In genomic region chr1:244236101-244236500, GRCh38 we compare ENCODE assay signal across 26 cellular contexts.
"Had no signal": no experiment of that assay in that cellular context is flagged by ENCODE, and none has a peak within 500 bp of the region (broad histone marks: within the 10 kb centered on the region; RNA-seq: fewer than 3 reads in every experiment).

No MANE protein-coding gene starts in this region.

- ATAC-seq: effector memory CD8-positive, alpha-beta T cell; gastroesophageal sphincter; heart left ventricle; left cardiac atrium; upper lobe of right lung had no signal

- H3K36me3 Mint-ChIP-seq: activated CD4-positive, alpha-beta memory T cell treated with anti-CD3 and anti-CD28 coated beads for 36 hours; activated naive CD8-positive, alpha-beta T cell treated with anti-CD3 and anti-CD28 coated beads, Interleukin-2, amount 10 ng/mL, durations not matched to agents 7 days and 5 days; brain; memory B cell; naive B cell had no signal

- H3K27ac Mint-ChIP-seq: activated B cell treated with CpG ODN at 0.5 μM for 24 hours; activated CD4-positive, alpha-beta memory T cell treated with anti-CD3 and anti-CD28 coated beads for 36 hours; activated naive CD4-positive, alpha-beta T cell treated with anti-CD3 and anti-CD28 coated beads for 36 hours; brain; effector memory CD8-positive, alpha-beta T cell; memory B cell; naive B cell; T-helper 1 cell treated with Interleukin-12 subunit alpha and Interleukin-12 subunit beta and Interleukin-4 antibody, amounts not matched to agents 30 μg/mL and 1 μg/mL, for 36 hours had no signal

- H3K27me3 ChIP-seq: gastroesophageal sphincter, upper lobe of right lung had no signal

- H3K27me3 Mint-ChIP-seq: activated naive CD8-positive, alpha-beta T cell treated with anti-CD3 and anti-CD28 coated beads, Interleukin-2, amount 10 ng/mL, durations not matched to agents 7 days and 5 days had no signal

- H3K4me1 ChIP-seq: upper lobe of right lung had no signal

- H3K4me3 ChIP-seq: esophagus squamous epithelium, gastroesophageal sphincter, heart left ventricle, spleen, upper lobe of right lung had no signal

- H3K9me3 Mint-ChIP-seq: activated B cell treated with CpG ODN at 0.5 μM for 24 hours; activated CD4-positive, alpha-beta memory T cell treated with anti-CD3 and anti-CD28 coated beads for 36 hours; activated naive CD4-positive, alpha-beta T cell treated with anti-CD3 and anti-CD28 coated beads for 36 hours; activated naive CD8-positive, alpha-beta T cell treated with anti-CD3 and anti-CD28 coated beads, Interleukin-2, amount 10 ng/mL, durations not matched to agents 7 days and 5 days; effector memory CD8-positive, alpha-beta T cell; memory B cell; naive B cell; T-helper 1 cell treated with Interleukin-12 subunit alpha and Interleukin-12 subunit beta and Interleukin-4 antibody, amounts not matched to agents 30 μg/mL and 1 μg/mL, for 36 hours had no signal

- H3K27ac ChIP-seq: esophagus squamous epithelium, gastroesophageal sphincter, heart left ventricle, spleen, upper lobe of right lung had no signal

- H3K36me3 ChIP-seq: esophagus squamous epithelium, gastroesophageal sphincter, heart left ventricle, spleen, upper lobe of right lung had no signal

- H3K4me3 Mint-ChIP-seq: activated B cell treated with CpG ODN at 0.5 μM for 24 hours; activated CD4-positive, alpha-beta memory T cell treated with anti-CD3 and anti-CD28 coated beads for 36 hours; activated naive CD4-positive, alpha-beta T cell treated with anti-CD3 and anti-CD28 coated beads for 36 hours; activated naive CD8-positive, alpha-beta T cell treated with anti-CD3 and anti-CD28 coated beads, Interleukin-2, amount 10 ng/mL, durations not matched to agents 7 days and 5 days; brain; effector memory CD8-positive, alpha-beta T cell; memory B cell; naive B cell; T-helper 1 cell treated with Interleukin-12 subunit alpha and Interleukin-12 subunit beta and Interleukin-4 antibody, amounts not matched to agents 30 μg/mL and 1 μg/mL, for 36 hours had no signal

- H3K9me3 ChIP-seq: esophagus squamous epithelium, gastroesophageal sphincter, heart left ventricle, spleen, upper lobe of right lung had no signal

- DNase-seq: activated B cell treated with CpG ODN at 0.5 μM for 24 hours; activated CD4-positive, alpha-beta memory T cell treated with anti-CD3 and anti-CD28 coated beads for 36 hours; activated CD4-positive, alpha-beta T cell treated with anti-CD3 and anti-CD28 coated beads for 4 hours; activated effector memory CD4-positive, alpha-beta T cell treated with Interleukin-2 at 50 U/mL for 16 hours; activated naive CD4-positive, alpha-beta T cell treated with anti-CD3 and anti-CD28 coated beads for 36 hours; activated naive CD8-positive, alpha-beta T cell treated with anti-CD3 and anti-CD28 coated beads, Interleukin-2, amount 10 ng/mL, durations not matched to agents 7 days and 5 days; activated T-cell treated with anti-CD3 and anti-CD28 coated beads, Interleukin-2, amount 50 U/mL, for 48 hours; amniotic stem cell; caudate nucleus; effector memory CD8-positive, alpha-beta T cell; esophagus squamous epithelium; heart left ventricle; islet precursor cell; left cardiac atrium; naive B cell; occipital lobe; retina; spleen; stimulated activated CD4-positive, alpha-beta T cell treated with anti-CD3 and anti-CD28 coated beads, Interleukin-4, amount 100 ng/mL, for 1 hour; stimulated activated naive CD4-positive, alpha-beta T cell treated with Interleukin-2 at 50 U/mL for 16 hours; T1000; upper lobe of right lung had no signal
